Comparison of ENCODE assay signal across 1 cellular context in the genomic region with DNA sequence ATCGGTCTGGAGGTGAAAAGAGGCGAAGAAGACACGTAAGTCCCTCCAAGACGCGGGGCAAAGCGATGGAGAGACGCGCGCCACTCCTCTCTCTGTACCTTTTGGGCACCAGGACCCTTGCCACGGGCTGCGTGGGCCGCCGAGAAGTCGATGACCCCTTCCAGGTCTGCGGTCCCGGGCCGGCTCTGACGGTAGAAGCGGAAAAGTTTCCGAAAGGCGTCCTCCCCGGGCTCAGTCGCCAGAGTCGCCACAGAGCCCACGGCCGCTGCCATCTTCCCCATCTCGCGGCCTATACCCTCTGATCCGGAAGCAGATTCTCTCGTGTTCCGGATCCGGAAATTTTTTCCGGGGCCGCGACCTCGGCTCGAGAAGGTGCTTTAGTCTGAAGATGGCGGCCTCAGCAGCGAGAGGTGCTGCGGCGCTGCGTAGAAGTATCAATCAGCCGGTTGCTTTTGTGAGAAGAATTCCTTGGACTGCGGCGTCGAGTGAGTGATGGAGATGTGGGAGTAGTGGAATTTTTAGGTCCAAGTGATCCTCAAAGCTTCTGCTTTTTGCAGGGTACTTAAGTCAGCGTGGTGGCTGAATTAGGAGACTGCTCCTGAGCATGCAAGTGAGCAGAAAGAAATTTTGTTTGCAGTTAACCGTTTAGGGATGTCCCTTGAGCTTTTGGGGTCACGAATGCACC.
TF ChIP-seq lines count a peak whose summit lies in the region.

A gene with protein sequence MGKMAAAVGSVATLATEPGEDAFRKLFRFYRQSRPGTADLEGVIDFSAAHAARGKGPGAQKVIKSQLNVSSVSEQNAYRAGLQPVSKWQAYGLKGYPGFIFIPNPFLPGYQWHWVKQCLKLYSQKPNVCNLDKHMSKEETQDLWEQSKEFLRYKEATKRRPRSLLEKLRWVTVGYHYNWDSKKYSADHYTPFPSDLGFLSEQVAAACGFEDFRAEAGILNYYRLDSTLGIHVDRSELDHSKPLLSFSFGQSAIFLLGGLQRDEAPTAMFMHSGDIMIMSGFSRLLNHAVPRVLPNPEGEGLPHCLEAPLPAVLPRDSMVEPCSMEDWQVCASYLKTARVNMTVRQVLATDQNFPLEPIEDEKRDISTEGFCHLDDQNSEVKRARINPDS (minus strand): TSS at position 300 of the 685 bp plus-strand sequence. CDS start 19 bp downstream, at position 281.
A gene (plus strand): TSS at position 380 of the 685 bp plus-strand sequence. CDS start 9 bp downstream, at position 389.

TF ChIP-seq in K562, 482 proteins besides CTCF, POLR2A, EP300 and RAD21 (continued from another document):
- TF ChIP-seq SAP30 (IDR thresholded peaks at IDR 0.05; ENCODE audit: borderline replicate concordance, insufficient read depth, low read depth, low read length, poor library complexity, severe bottlenecking) (peak; percentile 69), SUPT5H (IDR thresholded peaks at IDR 0.05) (peak; percentile 96), RFX5 (IDR thresholded peaks at IDR 0.05; ENCODE audit: low read depth, low read length) (no peak), ZNF184 (CRISPR knock-in tag; IDR thresholded peaks at IDR 0.05) (no peak), SIN3B (IDR thresholded peaks at IDR 0.05; ENCODE audit: low read depth) (peak; percentile 93), MYC (IDR thresholded peaks at IDR 0.05; ENCODE audit: low read depth, low read length) (peak; percentile 89), MYC (CRISPR knock-in tag; IDR thresholded peaks at IDR 0.05; ENCODE audit: borderline replicate concordance, low read depth) (no peak), SP1 (CRISPR knock-in tag; IDR thresholded peaks at IDR 0.05) (0 out of 2 replicates have a peak, but pooled peaks have one; percentile 32), ELF1 (tag; IDR thresholded peaks at IDR 0.05) (peak; percentile 79), ZNF133 (CRISPR knock-in tag; IDR thresholded peaks at IDR 0.05) (no peak), ZNF311 (CRISPR knock-in tag; IDR thresholded peaks at IDR 0.05) (no peak), ZNF212 (CRISPR knock-in tag; IDR thresholded peaks at IDR 0.05) (no peak), CREM (IDR thresholded peaks at IDR 0.05; ENCODE audit: low read depth) (no peak), SMAD1 (IDR thresholded peaks at IDR 0.05; ENCODE audit: low read depth, low read length, partially characterized antibody) (peak; percentile 33), HOXB6 (CRISPR knock-in tag; IDR thresholded peaks at IDR 0.05; ENCODE audit: borderline replicate concordance) (no peak), ZNF445 (CRISPR knock-in tag; IDR thresholded peaks at IDR 0.05; ENCODE audit: low read depth) (no peak), SMAD3 (CRISPR knock-in tag; conservative IDR thresholded peaks at IDR 0.05) (no peak), SMARCB1 (IDR thresholded peaks at IDR 0.05; ENCODE audit: insufficient read length, low read depth) (no peak)
- TF ChIP-seq, protein P1, sequence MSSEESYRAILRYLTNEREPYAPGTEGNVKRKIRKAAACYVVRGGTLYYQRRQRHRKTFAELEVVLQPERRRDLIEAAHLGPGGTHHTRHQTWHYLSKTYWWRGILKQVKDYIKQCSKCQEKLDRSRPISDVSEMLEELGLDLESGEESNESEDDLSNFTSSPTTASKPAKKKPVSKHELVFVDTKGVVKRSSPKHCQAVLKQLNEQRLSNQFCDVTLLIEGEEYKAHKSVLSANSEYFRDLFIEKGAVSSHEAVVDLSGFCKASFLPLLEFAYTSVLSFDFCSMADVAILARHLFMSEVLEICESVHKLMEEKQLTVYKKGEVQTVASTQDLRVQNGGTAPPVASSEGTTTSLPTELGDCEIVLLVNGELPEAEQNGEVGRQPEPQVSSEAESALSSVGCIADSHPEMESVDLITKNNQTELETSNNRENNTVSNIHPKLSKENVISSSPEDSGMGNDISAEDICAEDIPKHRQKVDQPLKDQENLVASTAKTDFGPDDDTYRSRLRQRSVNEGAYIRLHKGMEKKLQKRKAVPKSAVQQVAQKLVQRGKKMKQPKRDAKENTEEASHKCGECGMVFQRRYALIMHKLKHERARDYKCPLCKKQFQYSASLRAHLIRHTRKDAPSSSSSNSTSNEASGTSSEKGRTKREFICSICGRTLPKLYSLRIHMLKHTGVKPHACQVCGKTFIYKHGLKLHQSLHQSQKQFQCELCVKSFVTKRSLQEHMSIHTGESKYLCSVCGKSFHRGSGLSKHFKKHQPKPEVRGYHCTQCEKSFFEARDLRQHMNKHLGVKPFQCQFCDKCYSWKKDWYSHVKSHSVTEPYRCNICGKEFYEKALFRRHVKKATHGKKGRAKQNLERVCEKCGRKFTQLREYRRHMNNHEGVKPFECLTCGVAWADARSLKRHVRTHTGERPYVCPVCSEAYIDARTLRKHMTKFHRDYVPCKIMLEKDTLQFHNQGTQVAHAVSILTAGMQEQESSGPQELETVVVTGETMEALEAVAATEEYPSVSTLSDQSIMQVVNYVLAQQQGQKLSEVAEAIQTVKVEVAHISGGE (CRISPR knock-in tag; IDR thresholded peaks at IDR 0.05), result peak in 1 of 3 experiments; percentile 64; a peak in 2 of 6 replicates
- TF ChIP-seq, protein P2, sequence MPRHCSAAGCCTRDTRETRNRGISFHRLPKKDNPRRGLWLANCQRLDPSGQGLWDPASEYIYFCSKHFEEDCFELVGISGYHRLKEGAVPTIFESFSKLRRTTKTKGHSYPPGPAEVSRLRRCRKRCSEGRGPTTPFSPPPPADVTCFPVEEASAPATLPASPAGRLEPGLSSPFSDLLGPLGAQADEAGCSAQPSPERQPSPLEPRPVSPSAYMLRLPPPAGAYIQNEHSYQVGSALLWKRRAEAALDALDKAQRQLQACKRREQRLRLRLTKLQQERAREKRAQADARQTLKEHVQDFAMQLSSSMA (CRISPR knock-in tag; IDR thresholded peaks at IDR 0.05), result no peak
- TF ChIP-seq, protein P3, sequence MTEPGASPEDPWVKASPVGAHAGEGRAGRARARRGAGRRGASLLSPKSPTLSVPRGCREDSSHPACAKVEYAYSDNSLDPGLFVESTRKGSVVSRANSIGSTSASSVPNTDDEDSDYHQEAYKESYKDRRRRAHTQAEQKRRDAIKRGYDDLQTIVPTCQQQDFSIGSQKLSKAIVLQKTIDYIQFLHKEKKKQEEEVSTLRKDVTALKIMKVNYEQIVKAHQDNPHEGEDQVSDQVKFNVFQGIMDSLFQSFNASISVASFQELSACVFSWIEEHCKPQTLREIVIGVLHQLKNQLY (CRISPR knock-in tag; conservative IDR thresholded peaks at IDR 0.05), result no peak
- TF ChIP-seq, protein P4, sequence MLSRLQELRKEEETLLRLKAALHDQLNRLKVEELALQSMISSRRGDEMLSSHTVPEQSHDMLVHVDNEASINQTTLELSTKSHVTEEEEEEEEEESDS (CRISPR knock-in tag; IDR thresholded peaks at IDR 0.05), result no peak
- TF ChIP-seq, protein P5, sequence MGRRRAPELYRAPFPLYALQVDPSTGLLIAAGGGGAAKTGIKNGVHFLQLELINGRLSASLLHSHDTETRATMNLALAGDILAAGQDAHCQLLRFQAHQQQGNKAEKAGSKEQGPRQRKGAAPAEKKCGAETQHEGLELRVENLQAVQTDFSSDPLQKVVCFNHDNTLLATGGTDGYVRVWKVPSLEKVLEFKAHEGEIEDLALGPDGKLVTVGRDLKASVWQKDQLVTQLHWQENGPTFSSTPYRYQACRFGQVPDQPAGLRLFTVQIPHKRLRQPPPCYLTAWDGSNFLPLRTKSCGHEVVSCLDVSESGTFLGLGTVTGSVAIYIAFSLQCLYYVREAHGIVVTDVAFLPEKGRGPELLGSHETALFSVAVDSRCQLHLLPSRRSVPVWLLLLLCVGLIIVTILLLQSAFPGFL (CRISPR knock-in tag; IDR thresholded peaks at IDR 0.05), result no peak
- TF ChIP-seq, protein P6, sequence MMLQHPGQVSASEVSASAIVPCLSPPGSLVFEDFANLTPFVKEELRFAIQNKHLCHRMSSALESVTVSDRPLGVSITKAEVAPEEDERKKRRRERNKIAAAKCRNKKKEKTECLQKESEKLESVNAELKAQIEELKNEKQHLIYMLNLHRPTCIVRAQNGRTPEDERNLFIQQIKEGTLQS (IDR thresholded peaks at IDR 0.05), result no peak
- TF ChIP-seq, protein P6 (CRISPR knock-in tag; conservative IDR thresholded peaks at IDR 0.05), result 0 out of 2 replicates have a peak, but pooled peaks have one; percentile 22
